Comparison of ENCODE assay signal across 19 cellular contexts in the genomic region with DNA sequence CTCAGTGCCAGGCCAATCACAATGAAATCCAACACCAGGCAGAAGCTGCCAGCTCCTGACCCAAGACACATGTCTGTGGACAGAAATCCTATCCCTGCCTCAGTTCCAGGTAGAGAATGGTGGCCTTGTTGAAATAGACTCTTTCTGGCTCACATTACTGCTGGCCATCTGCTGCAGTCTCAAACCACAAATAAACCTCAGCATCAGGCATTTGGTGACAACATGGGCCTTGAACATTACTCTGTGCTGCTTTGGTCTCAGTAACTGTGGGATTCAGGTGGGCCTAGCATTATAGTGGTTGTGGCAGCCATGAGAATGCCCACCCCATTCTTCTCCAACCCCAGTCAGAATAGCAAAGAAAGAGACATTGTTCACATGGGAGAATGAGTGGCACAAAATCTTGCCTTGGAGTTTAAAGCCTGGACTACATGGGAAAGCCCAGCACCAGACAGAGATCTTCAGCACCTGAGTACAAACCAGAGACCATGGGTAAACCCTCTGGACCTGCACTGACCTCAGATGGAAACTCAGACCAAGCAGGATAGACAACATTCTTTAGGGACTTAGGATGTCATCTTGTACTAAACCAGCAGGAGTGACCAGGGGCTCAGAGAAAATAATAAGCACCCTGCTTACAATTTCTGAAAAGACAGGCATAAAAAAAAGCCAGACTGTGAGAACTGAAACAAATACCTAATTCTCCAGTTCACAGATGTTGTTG. TPM values are rescaled to one million over a fixed set of nuclear protein-coding genes. Genes with fewer than 3 reads are reported as not detected.
A peak's percentile ranks its signal among the peaks of the same experiment; 100 is the strongest.
DNase-seq lines count a peak whose midpoint lies in the region; ATAC-seq and TF ChIP-seq lines count a peak whose summit lies in the region.
"Had no signal": no experiment of that assay in that cellular context is flagged by ENCODE, and none has a peak within 500 bp of the region (broad histone marks: within the 10 kb centered on the region; RNA-seq: fewer than 3 reads in every experiment).

No MANE protein-coding gene starts in this region.

- H3K36me3 ChIP-seq in HCT116 (ENCODE audit: control insufficient read depth in 1 of 2, insufficient read depth in 2 of 2, low read length in 2 of 2): no peaks in the 10 kb centered on the region
- H3K36me3 ChIP-seq: BLaER1, HAP-1, right atrium auricular region had no signal

- RAD21 ChIA-PET in HCT116 (lab: Charles Lee; ENCODE audit: low non-redundant PET in 1 of 2, low total read pairs in 2 of 2, uncharacterized antibody in 2 of 2, unreplicated experiment in 2 of 2): no interaction called here

- POLR2A ChIA-PET in HCT116 (lab: Charles Lee): no interaction called here

- no peaks in the 10 kb centered on the region for H3K79me2 ChIP-seq in HCT116 (ENCODE audit: insufficient read depth, low read length)
- H3K79me2 ChIP-seq: hepatocyte had no signal

- no peaks in the 10 kb centered on the region for H3K27me3 ChIP-seq in HCT116 (ENCODE audit: insufficient read depth, low read length)
- H3K27me3 ChIP-seq: BLaER1, hepatocyte, right atrium auricular region, testis had no signal

- H3K4me3 ChIP-seq in HCT116 (replicated peaks in 1 of 2; ENCODE audit: low read depth in 1 of 2, low read length in 2 of 2): no peak overlapping the region
- H3K4me3 ChIP-seq: BLaER1, HAP-1, hepatocyte, right atrium auricular region, testis had no signal

- H3K9me2 ChIP-seq in HCT116 (ENCODE audit: insufficient read depth): no peaks in the 10 kb centered on the region

- no peak overlapping the region for H3K4me3 Mint-ChIP-seq in Calu3 (ENCODE audit: low read depth, unreplicated experiment)
- H3K4me3 Mint-ChIP-seq: activated CD4-positive, alpha-beta memory T cell treated with anti-CD3 and anti-CD28 coated beads, Interleukin-2, amount 10 ng/mL, durations not matched to agents 7 days and 5 days had no signal

- peaks cover 20% of the 10 kb centered on the region for H3K4me1 Mint-ChIP-seq in Calu3 (ENCODE audit: low read depth, unreplicated experiment)
- H3K4me1 Mint-ChIP-seq: activated CD4-positive, alpha-beta memory T cell treated with anti-CD3 and anti-CD28 coated beads, Interleukin-2, amount 10 ng/mL, durations not matched to agents 7 days and 5 days had no signal

- ATAC-seq in HCT116: peak; percentile 57; the same call in 1 of the 2 replicates

- no peak for TF ChIP-seq RAD21 in HCT116 (IDR thresholded peaks at IDR 0.05; ENCODE audit: low read depth)

- intact Hi-C loops in Calu3 (cut with micrococcal nuclease; ENCODE audit: unreplicated experiment): loop anchor here (2.0 to 10.0 kb wide), 3 partner anchors 329 to 1135 kb away; no protein-coding TSS in a partner anchor
- intact Hi-C loops in HCT116 (cut with micrococcal nuclease): loop anchor here (2.0 to 10.0 kb wide), 2 partner anchors 559 to 1089 kb away; no protein-coding TSS in a partner anchor

- TF ChIP-seq POLR2A in HCT116 (IDR thresholded peaks at IDR 0.05; ENCODE audit: borderline replicate concordance, extremely low read depth, insufficient read depth, insufficient read length): no peak

- no peaks in the 10 kb centered on the region for H3K27me3 Mint-ChIP-seq in Calu3 (ENCODE audit: unreplicated experiment)
- H3K27me3 Mint-ChIP-seq: activated CD4-positive, alpha-beta memory T cell treated with anti-CD3 and anti-CD28 coated beads, Interleukin-2, amount 10 ng/mL, durations not matched to agents 7 days and 5 days had no signal

- H3K9ac ChIP-seq in HCT116 (ENCODE audit: low read length): no peak overlapping the region
- H3K9ac ChIP-seq: BLaER1 had no signal

- DNase-seq in Calu3: peak; percentile 4
- no peak for DNase-seq in HCT116 (ENCODE audit: low read depth, low spot score)
- peak; percentile 4 for DNase-seq in RPMI7951 (ENCODE audit: low read depth)
- peak; percentile 9 for DNase-seq in left kidney (ENCODE audit: low read depth, low spot score)
- no peak for DNase-seq in HPDE6-E6E7 (ENCODE audit: extremely low spot score)
- DNase-seq in LoVo (ENCODE audit: low spot score): no peak
- DNase-seq in NCI-H1105 (lab: John Stamatoyannopoulos, UW): no peak
- DNase-seq in central memory CD4-positive, alpha-beta T cell: no peak
- DNase-seq: activated CD4-positive, alpha-beta memory T cell treated with anti-CD3 and anti-CD28 coated beads, Interleukin-2, amount 10 ng/mL, durations not matched to agents 7 days and 5 days; activated naive CD4-positive, alpha-beta T cell; dermis blood vessel endothelial cell; NCI-H146; T-helper 9 cell; testis had no signal

- CTCF ChIA-PET in Calu3 (lab: Charles Lee) (interaction anchor here (2.2 kb wide), 1 partner anchor 898 kb away, joined by 5 read pairs; no protein-coding TSS in a partner anchor), HCT116 (lab: Charles Lee) (interaction anchor here (1.7 to 2.1 kb wide), 2 partner anchors 565 to 898 kb away, joined by 6 to 12 read pairs; a partner anchor contains a TSS)

- peaks cover 5% of the 10 kb centered on the region for H3K9me3 Mint-ChIP-seq in Calu3 (ENCODE audit: low read depth, unreplicated experiment)

- no peaks in the 10 kb centered on the region for H4K20me1 ChIP-seq in HCT116 (ENCODE audit: insufficient read depth)
- H4K20me1 ChIP-seq: BLaER1 had no signal

- H3K4me1 ChIP-seq in HCT116 (ENCODE audit: control insufficient read depth in 1 of 2, insufficient read depth in 2 of 2, low read length in 2 of 2): peaks cover 0 to 25% of the 10 kb centered on the region in 2 experiments; a peak in 2 of 4 replicates
- H3K4me1 ChIP-seq: BLaER1, HAP-1, right atrium auricular region, testis had no signal

- no peak overlapping the region for H3K27ac ChIP-seq in HCT116 (ENCODE audit: low read depth, low read length)
- H3K27ac ChIP-seq: BLaER1, hepatocyte, right atrium auricular region, RWPE1, testis had no signal

- no TSS peak for BruUV-seq in Calu3 (replicated peaks; lab: Mats Ljungman, UMichigan)
- BruUV-seq in HCT116 (replicated peaks; lab: Mats Ljungman, UMichigan): no TSS peak

- peak overlapping the region; percentile 2; the same call in 1 of the 2 replicates for H3K4me2 ChIP-seq in HCT116 (ENCODE audit: low read length)
- H3K4me2 ChIP-seq: BLaER1, hepatocyte had no signal

- H3K27ac Mint-ChIP-seq in Calu3 (ENCODE audit: unreplicated experiment): peak overlapping the region; percentile 4
- H3K27ac Mint-ChIP-seq: activated CD4-positive, alpha-beta memory T cell treated with anti-CD3 and anti-CD28 coated beads, Interleukin-2, amount 10 ng/mL, durations not matched to agents 7 days and 5 days had no signal

- H3K36me3 Mint-ChIP-seq in Calu3 (ENCODE audit: insufficient read depth, unreplicated experiment): no peaks in the 10 kb centered on the region

- TF ChIP-seq CTCF in Calu3 (IDR thresholded peaks at IDR 0.05; ENCODE audit: unreplicated experiment) (peak; percentile 25), HCT116 (IDR thresholded peaks at IDR 0.05 in 2 of 3, conservative IDR thresholded peaks at IDR 0.05 in 1 of 3; ENCODE audit: borderline replicate concordance in 1 of 3, insufficient read depth in 1 of 3, low read depth in 2 of 3, low read length in 2 of 3) (no peak)

- H3K9me3 ChIP-seq in HCT116 (ENCODE audit: control insufficient read depth in 1 of 2, insufficient read depth in 1 of 2, low read depth in 1 of 2, low read length in 2 of 2): no peaks in the 10 kb centered on the region
- H3K9me3 ChIP-seq: HAP-1, testis had no signal

- H2AFZ ChIP-seq in HCT116 (ENCODE audit: low read depth, low read length, poor library complexity, severe bottlenecking): peak overlapping the region; percentile 80
- H2AFZ ChIP-seq: hepatocyte had no signal

TF ChIP-seq in HCT116, 20 proteins besides CTCF, POLR2A, EP300 and RAD21 (continues in another document):
- TF ChIP-seq, protein P1, sequence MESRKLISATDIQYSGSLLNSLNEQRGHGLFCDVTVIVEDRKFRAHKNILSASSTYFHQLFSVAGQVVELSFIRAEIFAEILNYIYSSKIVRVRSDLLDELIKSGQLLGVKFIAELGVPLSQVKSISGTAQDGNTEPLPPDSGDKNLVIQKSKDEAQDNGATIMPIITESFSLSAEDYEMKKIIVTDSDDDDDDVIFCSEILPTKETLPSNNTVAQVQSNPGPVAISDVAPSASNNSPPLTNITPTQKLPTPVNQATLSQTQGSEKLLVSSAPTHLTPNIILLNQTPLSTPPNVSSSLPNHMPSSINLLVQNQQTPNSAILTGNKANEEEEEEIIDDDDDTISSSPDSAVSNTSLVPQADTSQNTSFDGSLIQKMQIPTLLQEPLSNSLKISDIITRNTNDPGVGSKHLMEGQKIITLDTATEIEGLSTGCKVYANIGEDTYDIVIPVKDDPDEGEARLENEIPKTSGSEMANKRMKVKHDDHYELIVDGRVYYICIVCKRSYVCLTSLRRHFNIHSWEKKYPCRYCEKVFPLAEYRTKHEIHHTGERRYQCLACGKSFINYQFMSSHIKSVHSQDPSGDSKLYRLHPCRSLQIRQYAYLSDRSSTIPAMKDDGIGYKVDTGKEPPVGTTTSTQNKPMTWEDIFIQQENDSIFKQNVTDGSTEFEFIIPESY (IDR thresholded peaks at IDR 0.05; ENCODE audit: extremely low read depth, insufficient replicate concordance, low read length): no peak
- no peak for TF ChIP-seq TCF7L2 (IDR thresholded peaks at IDR 0.05; ENCODE audit: borderline replicate concordance, extremely low read depth, insufficient read depth, insufficient read length)
- TF ChIP-seq, protein P2, sequence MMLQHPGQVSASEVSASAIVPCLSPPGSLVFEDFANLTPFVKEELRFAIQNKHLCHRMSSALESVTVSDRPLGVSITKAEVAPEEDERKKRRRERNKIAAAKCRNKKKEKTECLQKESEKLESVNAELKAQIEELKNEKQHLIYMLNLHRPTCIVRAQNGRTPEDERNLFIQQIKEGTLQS (IDR thresholded peaks at IDR 0.05): no peak
- TF ChIP-seq YY1 (IDR thresholded peaks at IDR 0.05; ENCODE audit: extremely low read depth, insufficient replicate concordance, low read depth, low read length): no peak
- TF ChIP-seq, protein P3, sequence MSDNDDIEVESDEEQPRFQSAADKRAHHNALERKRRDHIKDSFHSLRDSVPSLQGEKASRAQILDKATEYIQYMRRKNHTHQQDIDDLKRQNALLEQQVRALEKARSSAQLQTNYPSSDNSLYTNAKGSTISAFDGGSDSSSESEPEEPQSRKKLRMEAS (IDR thresholded peaks at IDR 0.05): no peak
- no peak for TF ChIP-seq POLR2AphosphoS5 (IDR thresholded peaks at IDR 0.05; ENCODE audit: low read depth, low read length)
- TF ChIP-seq CBX3 (IDR thresholded peaks at IDR 0.05; ENCODE audit: low read depth): no peak
- no peak for TF ChIP-seq ELF1 (IDR thresholded peaks at IDR 0.05; ENCODE audit: borderline replicate concordance, low read depth)
- no peak for TF ChIP-seq SIN3A (IDR thresholded peaks at IDR 0.05; ENCODE audit: low read depth)

RNA-seq across cellular contexts. Expression of a gene that starts 50.4 kb away (rescaled TPM):
- total RNA-seq in Calu3 (2022): 1.4 and 1.6 TPM in 2 replicates
- not detected for total RNA-seq in HCT116 (2021; ENCODE audit: unreplicated experiment)
- not detected in 2 replicates for polyA plus RNA-seq in HCT116 (2012)
- total RNA-seq in RPMI7951 (2014; rRNA removed; shearing (Covaris generic)): 2.1 and 3.5 TPM in 2 replicates
- total RNA-seq: activated CD4-positive, alpha-beta memory T cell treated with anti-CD3 and anti-CD28 coated beads, Interleukin-2, amount 10 ng/mL, durations not matched to agents 7 days and 5 days had no signal

Comparison
In these comparisons a context has a peak if more than half of its experiments do, and no peak if none do; other contexts are left out.
1. DNase-seq: peak in Calu3 (single experiment), RPMI7951 (single experiment) and left kidney (single experiment); none in HCT116 (single experiment), HPDE6-E6E7 (single experiment), LoVo (single experiment), NCI-H1105 (single experiment) and central memory CD4-positive, alpha-beta T cell (single experiment).